8 cellular contexts compared by ENCODE assay signal in the genomic region with DNA sequence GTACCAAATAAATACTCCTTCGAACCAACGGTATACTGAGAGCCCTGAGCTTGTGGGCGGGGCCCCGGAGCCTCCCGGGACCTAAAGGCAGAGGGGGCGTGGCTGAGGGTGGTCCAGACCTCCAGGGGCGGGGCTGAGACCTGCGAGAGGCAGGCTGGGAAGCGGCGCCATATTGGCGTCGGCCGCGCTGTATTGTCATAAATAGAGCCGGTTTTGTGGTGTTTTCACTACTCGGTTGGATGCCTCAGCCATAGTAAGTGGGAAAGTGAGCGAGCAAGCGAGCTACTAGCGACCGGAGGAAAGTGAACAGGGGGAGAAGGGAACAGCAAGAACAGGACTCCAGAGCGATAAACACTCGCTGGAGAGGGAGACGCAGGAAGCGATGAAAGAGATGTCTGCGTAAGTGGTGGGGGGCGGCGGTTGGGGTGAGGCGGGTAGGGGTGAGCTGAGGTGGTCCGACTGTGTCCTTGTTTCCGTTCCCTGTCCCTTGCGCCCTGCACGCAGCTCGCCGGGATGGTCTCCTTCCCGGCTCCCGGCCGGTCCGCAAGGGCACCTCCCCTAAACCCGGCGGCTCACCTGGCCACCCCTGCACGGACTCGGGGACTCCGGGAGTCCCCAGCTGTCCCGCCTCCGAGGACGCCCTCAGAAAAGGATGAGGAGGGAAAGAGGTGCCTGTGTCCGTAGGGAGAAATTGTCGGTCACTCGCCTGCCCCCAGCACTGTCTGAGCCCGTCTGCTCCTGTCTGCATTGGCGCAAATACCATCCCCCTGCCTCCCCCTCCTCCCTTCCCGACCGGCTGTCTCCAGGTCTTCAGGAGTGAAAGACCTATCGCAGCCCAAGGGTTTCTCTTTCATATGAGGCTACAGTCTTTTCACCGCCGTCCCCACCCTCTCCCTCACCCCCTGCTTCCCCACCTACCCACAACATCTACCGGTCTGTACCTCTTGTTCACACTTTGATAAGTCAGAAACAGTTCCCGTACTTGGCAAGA. TPM values are rescaled to one million over a fixed set of nuclear protein-coding genes. Genes with fewer than 3 reads are reported as not detected.
DNase-seq lines count a peak whose midpoint lies in the region; ATAC-seq and TF ChIP-seq lines count a peak whose summit lies in the region.

Gene PAPOLG (plus strand): TSS at position 172 of the 991 bp plus-strand sequence. CDS start 211 bp downstream, at position 383.

- H3K27me3 ChIP-seq in GM06990 (replicated peaks; ENCODE audit: control insufficient read depth, insufficient read depth, low read length) = no peaks in the 10 kb centered on the region
- no peaks in the 10 kb centered on the region for H3K27me3 ChIP-seq in osteoblast (ENCODE audit: insufficient read depth, low read length)
- H3K27me3 ChIP-seq in thoracic aorta (replicated peaks; ENCODE audit: insufficient read depth) = no peaks in the 10 kb centered on the region

- H3K4me3 ChIP-seq in GM06990 (replicated peaks; ENCODE audit: low read depth, low read length) (peak within 1 kb of the TSS; percentile 96), osteoblast (ENCODE audit: insufficient read depth, low read length) (peak within 1 kb of the TSS; percentile 92), thoracic aorta (peak within 1 kb of the TSS; percentile 84)

- peak; percentile 98 for ATAC-seq in HG02588 (IDR thresholded peaks at IDR 0.05; ENCODE audit: unreplicated experiment)
- peak; percentile 100 for ATAC-seq in SK-N-SH treated with all-trans-retinoic acid at 6 μM for 48 hours
- peak; percentile 98 for ATAC-seq in thoracic aorta (ENCODE audit: insufficient number of reproducible peaks, low FRiP score, low read depth)

- H3K36me3 ChIP-seq in GM06990 (ENCODE audit: control insufficient read depth, insufficient read depth, low read length) = no peaks in the 10 kb centered on the region
- H3K36me3 ChIP-seq in osteoblast (ENCODE audit: insufficient read depth, low read length) = peaks cover 13% of the 10 kb centered on the region
- H3K36me3 ChIP-seq in thoracic aorta = peaks cover 8% of the 10 kb centered on the region

- H3K27ac ChIP-seq in osteoblast (ENCODE audit: low read depth, low read length) (peak within 1 kb of the TSS; percentile 80), thoracic aorta (peak within 1 kb of the TSS; percentile 81 to 82)

- H4K20me1 ChIP-seq in osteoblast (ENCODE audit: insufficient read depth, low read length) = peaks cover 25% of the 10 kb centered on the region

- peaks cover 46% of the 10 kb centered on the region for H3K4me1 Mint-ChIP-seq in activated naive CD4-positive, alpha-beta T cell treated with anti-CD3 and anti-CD28 coated beads, Interleukin-2, amount 50 U/mL, for 24 hours

- H3K4me2 ChIP-seq in osteoblast (ENCODE audit: insufficient read depth, low read length) = peak within 1 kb of the TSS; percentile 96

- H3K9me3 Mint-ChIP-seq in activated naive CD4-positive, alpha-beta T cell treated with anti-CD3 and anti-CD28 coated beads, Interleukin-2, amount 50 U/mL, for 24 hours = no peaks in the 10 kb centered on the region

- peak within 1 kb of the TSS; percentile 98 for H2AFZ ChIP-seq in osteoblast (ENCODE audit: low read length)

- no peaks in the 10 kb centered on the region for H3K27me3 Mint-ChIP-seq in activated naive CD4-positive, alpha-beta T cell treated with anti-CD3 and anti-CD28 coated beads, Interleukin-2, amount 50 U/mL, for 24 hours

- peaks cover 15% of the 10 kb centered on the region for H3K4me1 ChIP-seq in osteoblast (ENCODE audit: insufficient read depth, low read length)
- H3K4me1 ChIP-seq in thoracic aorta (ENCODE audit: control insufficient read depth in 1 of 2, low read depth in 2 of 2) = peaks cover 8 to 35% of the 10 kb centered on the region in 2 donors

- peaks cover 44% of the 10 kb centered on the region for H3K79me2 ChIP-seq in osteoblast (ENCODE audit: insufficient read depth, low read length)

- TF ChIP-seq CTCF in GM06990 (IDR thresholded peaks at IDR 0.05; ENCODE audit: insufficient read depth, low read length, poor library complexity, severe bottlenecking) = no peak
- TF ChIP-seq CTCF in osteoblast (IDR thresholded peaks at IDR 0.05; ENCODE audit: extremely low read depth, low read depth, low read length) = no peak
- no peak for TF ChIP-seq CTCF in thoracic aorta (IDR thresholded peaks at IDR 0.05)

- H3K36me3 Mint-ChIP-seq in activated naive CD4-positive, alpha-beta T cell treated with anti-CD3 and anti-CD28 coated beads, Interleukin-2, amount 50 U/mL, for 24 hours = peaks cover 15% of the 10 kb centered on the region

- DNase-seq in GM06990 (ENCODE audit: extremely low read depth, insufficient read length) (peak; percentile 91), NCI-H1092 (lab: John Stamatoyannopoulos, UW) (peak; percentile 89), glomerular visceral epithelial cell (ENCODE audit: extremely low spot score) (peak; percentile 87), osteoblast (ENCODE audit: insufficient read length, low spot score, missing footprints) (peak; percentile 95), thoracic aorta (ENCODE audit: low spot score) (peak; percentile 96)

- peak within 1 kb of the TSS; percentile 100 for H3K4me3 Mint-ChIP-seq in activated naive CD4-positive, alpha-beta T cell treated with anti-CD3 and anti-CD28 coated beads, Interleukin-2, amount 50 U/mL, for 24 hours

- H3K27ac Mint-ChIP-seq in activated naive CD4-positive, alpha-beta T cell treated with anti-CD3 and anti-CD28 coated beads, Interleukin-2, amount 50 U/mL, for 24 hours = peak within 1 kb of the TSS; percentile 99

- H3K9me3 ChIP-seq in osteoblast (ENCODE audit: low read depth, low read length) (no peaks in the 10 kb centered on the region), thoracic aorta (no peaks in the 10 kb centered on the region)

TF ChIP-seq in SK-N-SH treated with all-trans-retinoic acid at 6 μM for 48 hours, 23 proteins besides CTCF, POLR2A, EP300 and RAD21:
- TF ChIP-seq ZNF70 (CRISPR knock-in tag; IDR thresholded peaks at IDR 0.05) = no peak
- no peak for TF ChIP-seq ESRRG (CRISPR knock-in tag; IDR thresholded peaks at IDR 0.05)
- no peak for TF ChIP-seq RARB (CRISPR knock-in tag; IDR thresholded peaks at IDR 0.05)
- no peak for TF ChIP-seq ZFP30 (CRISPR knock-in tag; IDR thresholded peaks at IDR 0.05)
- no peak for TF ChIP-seq BACH2 (CRISPR knock-in tag; IDR thresholded peaks at IDR 0.05; ENCODE audit: borderline replicate concordance)
- TF ChIP-seq PPARA (CRISPR knock-in tag; IDR thresholded peaks at IDR 0.05; ENCODE audit: borderline replicate concordance) = no peak
- TF ChIP-seq ISL1 (CRISPR knock-in tag; IDR thresholded peaks at IDR 0.05) = no peak
- TF ChIP-seq GLIS3 (CRISPR knock-in tag; IDR thresholded peaks at IDR 0.05) = no peak
- TF ChIP-seq ZC3H10 (CRISPR knock-in tag; IDR thresholded peaks at IDR 0.05) = no peak
- no peak for TF ChIP-seq ZNF8 (CRISPR knock-in tag; IDR thresholded peaks at IDR 0.05)
- TF ChIP-seq, protein P1, sequence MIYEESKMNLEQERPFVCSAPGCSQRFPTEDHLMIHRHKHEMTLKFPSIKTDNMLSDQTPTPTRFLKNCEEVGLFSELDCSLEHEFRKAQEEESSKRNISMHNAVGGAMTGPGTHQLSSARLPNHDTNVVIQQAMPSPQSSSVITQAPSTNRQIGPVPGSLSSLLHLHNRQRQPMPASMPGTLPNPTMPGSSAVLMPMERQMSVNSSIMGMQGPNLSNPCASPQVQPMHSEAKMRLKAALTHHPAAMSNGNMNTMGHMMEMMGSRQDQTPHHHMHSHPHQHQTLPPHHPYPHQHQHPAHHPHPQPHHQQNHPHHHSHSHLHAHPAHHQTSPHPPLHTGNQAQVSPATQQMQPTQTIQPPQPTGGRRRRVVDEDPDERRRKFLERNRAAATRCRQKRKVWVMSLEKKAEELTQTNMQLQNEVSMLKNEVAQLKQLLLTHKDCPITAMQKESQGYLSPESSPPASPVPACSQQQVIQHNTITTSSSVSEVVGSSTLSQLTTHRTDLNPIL (CRISPR knock-in tag; IDR thresholded peaks at IDR 0.05; ENCODE audit: low read depth) = no peak
- TF ChIP-seq ZFP3 (CRISPR knock-in tag; IDR thresholded peaks at IDR 0.05) = no peak
- TF ChIP-seq PATZ1 (CRISPR knock-in tag; IDR thresholded peaks at IDR 0.05; ENCODE audit: borderline replicate concordance) = no peak
- TF ChIP-seq, protein P2, sequence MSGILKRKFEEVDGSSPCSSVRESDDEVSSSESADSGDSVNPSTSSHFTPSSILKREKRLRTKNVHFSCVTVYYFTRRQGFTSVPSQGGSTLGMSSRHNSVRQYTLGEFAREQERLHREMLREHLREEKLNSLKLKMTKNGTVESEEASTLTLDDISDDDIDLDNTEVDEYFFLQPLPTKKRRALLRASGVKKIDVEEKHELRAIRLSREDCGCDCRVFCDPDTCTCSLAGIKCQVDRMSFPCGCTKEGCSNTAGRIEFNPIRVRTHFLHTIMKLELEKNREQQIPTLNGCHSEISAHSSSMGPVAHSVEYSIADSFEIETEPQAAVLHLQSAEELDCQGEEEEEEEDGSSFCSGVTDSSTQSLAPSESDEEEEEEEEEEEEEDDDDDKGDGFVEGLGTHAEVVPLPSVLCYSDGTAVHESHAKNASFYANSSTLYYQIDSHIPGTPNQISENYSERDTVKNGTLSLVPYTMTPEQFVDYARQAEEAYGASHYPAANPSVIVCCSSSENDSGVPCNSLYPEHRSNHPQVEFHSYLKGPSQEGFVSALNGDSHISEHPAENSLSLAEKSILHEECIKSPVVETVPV (CRISPR knock-in tag; IDR thresholded peaks at IDR 0.05) = no peak
- TF ChIP-seq TOX (CRISPR knock-in tag; IDR thresholded peaks at IDR 0.05; ENCODE audit: borderline replicate concordance) = no peak
- TF ChIP-seq CSDC2 (CRISPR knock-in tag; IDR thresholded peaks at IDR 0.05) = no peak

RNA-seq across cellular contexts. Expression of gene PAPOLG, which starts in this region (rescaled TPM):
- total RNA-seq in osteoblast (17.7 and 19.9 TPM in 2 replicates), thoracic aorta (10 to 100 TPM; 14.5 to 21.9 TPM)

Comparison
In these comparisons a context has a peak if more than half of its experiments do, and no peak if none do; other contexts are left out.
1. Peak in every context shown above with its lines: DNase-seq, ATAC-seq, H3K4me3 ChIP-seq and H3K27ac ChIP-seq.